ENCODE assay signal across 2 cellular contexts in the genomic region with DNA sequence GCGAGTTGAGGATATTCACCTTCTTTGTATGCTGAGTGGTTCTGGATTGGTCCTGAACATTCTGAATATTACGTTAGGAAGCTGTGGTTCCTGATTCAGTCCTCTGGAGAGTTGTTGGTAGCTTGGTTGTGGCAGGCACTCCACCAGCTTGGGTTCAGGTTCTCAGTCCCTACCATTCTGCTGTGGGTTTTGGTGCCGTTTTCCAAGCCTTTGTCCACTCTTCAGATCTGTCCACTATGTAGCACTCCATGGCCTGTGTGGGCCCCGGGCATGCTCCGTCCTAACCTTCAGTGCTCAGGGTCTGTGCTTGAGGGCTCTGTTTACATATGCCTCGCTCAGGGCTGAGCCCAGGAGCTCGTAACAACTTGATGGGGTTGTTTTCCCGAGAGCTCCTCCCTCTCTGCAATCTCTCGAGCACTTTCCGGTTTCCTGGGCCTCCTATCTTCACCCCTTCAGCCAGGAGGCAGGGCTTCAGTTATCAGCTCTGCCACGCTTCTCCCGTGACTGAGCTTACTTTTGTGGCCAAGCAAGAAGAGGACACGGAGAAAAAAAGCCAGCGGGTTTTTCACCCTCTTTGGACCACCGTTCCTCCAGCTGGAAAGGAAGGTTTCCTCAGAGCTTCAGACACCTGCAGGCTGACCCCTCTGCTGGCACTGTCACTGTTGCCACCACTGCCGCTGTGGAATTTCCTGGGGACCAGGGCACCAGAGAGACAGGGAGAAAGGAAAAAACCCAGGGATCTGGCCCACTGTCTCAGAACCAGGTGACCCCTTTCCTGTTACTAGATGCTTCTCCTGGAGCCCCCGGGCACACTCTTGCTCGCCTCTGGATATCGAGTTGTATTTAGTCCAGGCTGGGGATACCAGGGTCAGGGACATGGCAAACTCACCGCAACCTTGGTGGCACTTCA.
A peak's percentile ranks its signal among the peaks of the same experiment; 100 is the strongest.
TF ChIP-seq lines count a peak whose summit lies in the region.

No MANE protein-coding gene starts in this region.

TF ChIP-seq in HEK293, 187 proteins besides CTCF, POLR2A, EP300 and RAD21 (continued from another document):
- TF ChIP-seq KLF7 (tag by site-specific recombination; IDR thresholded peaks at IDR 0.05; ENCODE audit: borderline replicate concordance) (no peak), ZFP3 (tag by site-specific recombination; IDR thresholded peaks at IDR 0.05; ENCODE audit: low read depth) (no peak), TRIM28 (IDR thresholded peaks at IDR 0.05; ENCODE audit: borderline replicate concordance, low read length) (peak; percentile 60; the same call in 1 of the 2 replicates), ZNF426 (tag by site-specific recombination; IDR thresholded peaks at IDR 0.05) (no peak), KLF9 (tag by site-specific recombination; IDR thresholded peaks at IDR 0.05; ENCODE audit: low read depth) (no peak), PATZ1 (tag by site-specific recombination; IDR thresholded peaks at IDR 0.05) (no peak), FEZF1 (tag by site-specific recombination; IDR thresholded peaks at IDR 0.05) (no peak), ZNF292 (tag by site-specific recombination; IDR thresholded peaks at IDR 0.05; ENCODE audit: borderline replicate concordance, low read depth) (no peak), ZNF692 (tag by site-specific recombination; IDR thresholded peaks at IDR 0.05) (peak; percentile 77), GLIS1 (tag by site-specific recombination; IDR thresholded peaks at IDR 0.05) (no peak), ZNF112 (tag by site-specific recombination; IDR thresholded peaks at IDR 0.05) (no peak), GLI2 (tag by site-specific recombination; IDR thresholded peaks at IDR 0.05; ENCODE audit: borderline replicate concordance, low read depth) (no peak)
- TF ChIP-seq, protein P1, sequence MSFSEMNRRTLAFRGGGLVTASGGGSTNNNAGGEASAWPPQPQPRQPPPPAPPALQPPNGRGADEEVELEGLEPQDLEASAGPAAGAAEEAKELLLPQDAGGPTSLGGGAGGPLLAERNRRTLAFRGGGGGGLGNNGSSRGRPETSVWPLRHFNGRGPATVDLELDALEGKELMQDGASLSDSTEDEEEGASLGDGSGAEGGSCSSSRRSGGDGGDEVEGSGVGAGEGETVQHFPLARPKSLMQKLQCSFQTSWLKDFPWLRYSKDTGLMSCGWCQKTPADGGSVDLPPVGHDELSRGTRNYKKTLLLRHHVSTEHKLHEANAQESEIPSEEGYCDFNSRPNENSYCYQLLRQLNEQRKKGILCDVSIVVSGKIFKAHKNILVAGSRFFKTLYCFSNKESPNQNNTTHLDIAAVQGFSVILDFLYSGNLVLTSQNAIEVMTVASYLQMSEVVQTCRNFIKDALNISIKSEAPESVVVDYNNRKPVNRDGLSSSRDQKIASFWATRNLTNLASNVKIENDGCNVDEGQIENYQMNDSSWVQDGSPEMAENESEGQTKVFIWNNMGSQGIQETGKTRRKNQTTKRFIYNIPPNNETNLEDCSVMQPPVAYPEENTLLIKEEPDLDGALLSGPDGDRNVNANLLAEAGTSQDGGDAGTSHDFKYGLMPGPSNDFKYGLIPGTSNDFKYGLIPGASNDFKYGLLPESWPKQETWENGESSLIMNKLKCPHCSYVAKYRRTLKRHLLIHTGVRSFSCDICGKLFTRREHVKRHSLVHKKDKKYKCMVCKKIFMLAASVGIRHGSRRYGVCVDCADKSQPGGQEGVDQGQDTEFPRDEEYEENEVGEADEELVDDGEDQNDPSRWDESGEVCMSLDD (tag by site-specific recombination; IDR thresholded peaks at IDR 0.05), result no peak

TF ChIP-seq in K562, 482 proteins besides CTCF, POLR2A, EP300 and RAD21 (continued from another document and continues in another):
- TF ChIP-seq, protein P2, sequence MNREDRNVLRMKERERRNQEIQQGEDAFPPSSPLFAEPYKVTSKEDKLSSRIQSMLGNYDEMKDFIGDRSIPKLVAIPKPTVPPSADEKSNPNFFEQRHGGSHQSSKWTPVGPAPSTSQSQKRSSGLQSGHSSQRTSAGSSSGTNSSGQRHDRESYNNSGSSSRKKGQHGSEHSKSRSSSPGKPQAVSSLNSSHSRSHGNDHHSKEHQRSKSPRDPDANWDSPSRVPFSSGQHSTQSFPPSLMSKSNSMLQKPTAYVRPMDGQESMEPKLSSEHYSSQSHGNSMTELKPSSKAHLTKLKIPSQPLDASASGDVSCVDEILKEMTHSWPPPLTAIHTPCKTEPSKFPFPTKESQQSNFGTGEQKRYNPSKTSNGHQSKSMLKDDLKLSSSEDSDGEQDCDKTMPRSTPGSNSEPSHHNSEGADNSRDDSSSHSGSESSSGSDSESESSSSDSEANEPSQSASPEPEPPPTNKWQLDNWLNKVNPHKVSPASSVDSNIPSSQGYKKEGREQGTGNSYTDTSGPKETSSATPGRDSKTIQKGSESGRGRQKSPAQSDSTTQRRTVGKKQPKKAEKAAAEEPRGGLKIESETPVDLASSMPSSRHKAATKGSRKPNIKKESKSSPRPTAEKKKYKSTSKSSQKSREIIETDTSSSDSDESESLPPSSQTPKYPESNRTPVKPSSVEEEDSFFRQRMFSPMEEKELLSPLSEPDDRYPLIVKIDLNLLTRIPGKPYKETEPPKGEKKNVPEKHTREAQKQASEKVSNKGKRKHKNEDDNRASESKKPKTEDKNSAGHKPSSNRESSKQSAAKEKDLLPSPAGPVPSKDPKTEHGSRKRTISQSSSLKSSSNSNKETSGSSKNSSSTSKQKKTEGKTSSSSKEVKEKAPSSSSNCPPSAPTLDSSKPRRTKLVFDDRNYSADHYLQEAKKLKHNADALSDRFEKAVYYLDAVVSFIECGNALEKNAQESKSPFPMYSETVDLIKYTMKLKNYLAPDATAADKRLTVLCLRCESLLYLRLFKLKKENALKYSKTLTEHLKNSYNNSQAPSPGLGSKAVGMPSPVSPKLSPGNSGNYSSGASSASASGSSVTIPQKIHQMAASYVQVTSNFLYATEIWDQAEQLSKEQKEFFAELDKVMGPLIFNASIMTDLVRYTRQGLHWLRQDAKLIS (CRISPR knock-in tag; IDR thresholded peaks at IDR 0.05), result peak; percentile 9; the same call in 1 of the 2 replicates
- TF ChIP-seq, protein P3, sequence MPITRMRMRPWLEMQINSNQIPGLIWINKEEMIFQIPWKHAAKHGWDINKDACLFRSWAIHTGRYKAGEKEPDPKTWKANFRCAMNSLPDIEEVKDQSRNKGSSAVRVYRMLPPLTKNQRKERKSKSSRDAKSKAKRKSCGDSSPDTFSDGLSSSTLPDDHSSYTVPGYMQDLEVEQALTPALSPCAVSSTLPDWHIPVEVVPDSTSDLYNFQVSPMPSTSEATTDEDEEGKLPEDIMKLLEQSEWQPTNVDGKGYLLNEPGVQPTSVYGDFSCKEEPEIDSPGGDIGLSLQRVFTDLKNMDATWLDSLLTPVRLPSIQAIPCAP (CRISPR knock-in tag; IDR thresholded peaks at IDR 0.05; ENCODE audit: borderline replicate concordance), result 0 out of 2 replicates have a peak, but pooled peaks have one; percentile 55
- 0 out of 4 replicates have a peak, but pooled peaks have one; percentile 11 to 21 for TF ChIP-seq ETV6 (IDR thresholded peaks at IDR 0.05; ENCODE audit: borderline replicate concordance in 1 of 2, low read depth in 2 of 2, low read length in 1 of 2)
- TF ChIP-seq ETV6 (CRISPR knock-in tag; IDR thresholded peaks at IDR 0.05; ENCODE audit: borderline replicate concordance), result no peak
- TF ChIP-seq KHSRP (IDR thresholded peaks at IDR 0.05), result 0 out of 2 replicates have a peak, but pooled peaks have one; percentile 47
- no peak for TF ChIP-seq SMARCB1 (IDR thresholded peaks at IDR 0.05; ENCODE audit: insufficient read length, low read depth)
- peak; percentile 27; the same call in 1 of the 2 replicates for TF ChIP-seq MAX (CRISPR knock-in tag; IDR thresholded peaks at IDR 0.05)
- TF ChIP-seq NFIC (IDR thresholded peaks at IDR 0.05), result peak; percentile 84
- 0 out of 2 replicates have a peak, but pooled peaks have one; percentile 37 for TF ChIP-seq ZNF444 (CRISPR knock-in tag; IDR thresholded peaks at IDR 0.05)
- TF ChIP-seq FOXM1 (IDR thresholded peaks at IDR 0.05; ENCODE audit: low read depth), result peak; percentile 85
- TF ChIP-seq FOXM1 (CRISPR knock-in tag; IDR thresholded peaks at IDR 0.05; ENCODE audit: low read depth), result no peak
- peak; percentile 83 to 97 for TF ChIP-seq RCOR1 (IDR thresholded peaks at IDR 0.05; ENCODE audit: borderline replicate concordance in 1 of 2, low read depth in 2 of 2, low read length in 2 of 2)
- 0 out of 2 replicates have a peak, but pooled peaks have one; percentile 40 for TF ChIP-seq CLOCK (CRISPR knock-in tag; IDR thresholded peaks at IDR 0.05; ENCODE audit: borderline replicate concordance)
- peak; percentile 74 for TF ChIP-seq NFRKB (IDR thresholded peaks at IDR 0.05; ENCODE audit: low read depth)
- TF ChIP-seq, protein P4, sequence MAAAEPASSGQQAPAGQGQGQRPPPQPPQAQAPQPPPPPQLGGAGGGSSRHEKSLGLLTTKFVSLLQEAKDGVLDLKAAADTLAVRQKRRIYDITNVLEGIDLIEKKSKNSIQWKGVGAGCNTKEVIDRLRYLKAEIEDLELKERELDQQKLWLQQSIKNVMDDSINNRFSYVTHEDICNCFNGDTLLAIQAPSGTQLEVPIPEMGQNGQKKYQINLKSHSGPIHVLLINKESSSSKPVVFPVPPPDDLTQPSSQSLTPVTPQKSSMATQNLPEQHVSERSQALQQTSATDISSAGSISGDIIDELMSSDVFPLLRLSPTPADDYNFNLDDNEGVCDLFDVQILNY (CRISPR knock-in tag; IDR thresholded peaks at IDR 0.05), result no peak
- TF ChIP-seq SRSF3 (IDR thresholded peaks at IDR 0.05; ENCODE audit: insufficient read depth, low read length), result 0 out of 2 replicates have a peak, but pooled peaks have one; percentile 85
- TF ChIP-seq, protein P5, sequence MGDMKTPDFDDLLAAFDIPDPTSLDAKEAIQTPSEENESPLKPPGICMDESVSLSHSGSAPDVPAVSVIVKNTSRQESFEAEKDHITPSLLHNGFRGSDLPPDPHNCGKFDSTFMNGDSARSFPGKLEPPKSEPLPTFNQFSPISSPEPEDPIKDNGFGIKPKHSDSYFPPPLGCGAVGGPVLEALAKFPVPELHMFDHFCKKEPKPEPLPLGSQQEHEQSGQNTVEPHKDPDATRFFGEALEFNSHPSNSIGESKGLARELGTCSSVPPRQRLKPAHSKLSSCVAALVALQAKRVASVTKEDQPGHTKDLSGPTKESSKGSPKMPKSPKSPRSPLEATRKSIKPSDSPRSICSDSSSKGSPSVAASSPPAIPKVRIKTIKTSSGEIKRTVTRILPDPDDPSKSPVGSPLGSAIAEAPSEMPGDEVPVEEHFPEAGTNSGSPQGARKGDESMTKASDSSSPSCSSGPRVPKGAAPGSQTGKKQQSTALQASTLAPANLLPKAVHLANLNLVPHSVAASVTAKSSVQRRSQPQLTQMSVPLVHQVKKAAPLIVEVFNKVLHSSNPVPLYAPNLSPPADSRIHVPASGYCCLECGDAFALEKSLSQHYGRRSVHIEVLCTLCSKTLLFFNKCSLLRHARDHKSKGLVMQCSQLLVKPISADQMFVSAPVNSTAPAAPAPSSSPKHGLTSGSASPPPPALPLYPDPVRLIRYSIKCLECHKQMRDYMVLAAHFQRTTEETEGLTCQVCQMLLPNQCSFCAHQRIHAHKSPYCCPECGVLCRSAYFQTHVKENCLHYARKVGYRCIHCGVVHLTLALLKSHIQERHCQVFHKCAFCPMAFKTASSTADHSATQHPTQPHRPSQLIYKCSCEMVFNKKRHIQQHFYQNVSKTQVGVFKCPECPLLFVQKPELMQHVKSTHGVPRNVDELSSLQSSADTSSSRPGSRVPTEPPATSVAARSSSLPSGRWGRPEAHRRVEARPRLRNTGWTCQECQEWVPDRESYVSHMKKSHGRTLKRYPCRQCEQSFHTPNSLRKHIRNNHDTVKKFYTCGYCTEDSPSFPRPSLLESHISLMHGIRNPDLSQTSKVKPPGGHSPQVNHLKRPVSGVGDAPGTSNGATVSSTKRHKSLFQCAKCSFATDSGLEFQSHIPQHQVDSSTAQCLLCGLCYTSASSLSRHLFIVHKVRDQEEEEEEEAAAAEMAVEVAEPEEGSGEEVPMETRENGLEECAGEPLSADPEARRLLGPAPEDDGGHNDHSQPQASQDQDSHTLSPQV (IDR thresholded peaks at IDR 0.05), result no peak
- peak; percentile 97 for TF ChIP-seq ETV1 (tag; conservative IDR thresholded peaks at IDR 0.05; ENCODE audit: low read depth)
- TF ChIP-seq KAT7 (CRISPR knock-in tag; IDR thresholded peaks at IDR 0.05; ENCODE audit: borderline replicate concordance), result 0 out of 2 replicates have a peak, but pooled peaks have one; percentile 94
- TF ChIP-seq LARP7 (IDR thresholded peaks at IDR 0.05), result no peak
- no peak for TF ChIP-seq GTF2F1 (IDR thresholded peaks at IDR 0.05; ENCODE audit: low read depth, low read length)
- no peak for TF ChIP-seq ZNF143 (CRISPR knock-in tag; IDR thresholded peaks at IDR 0.05)
- peak; percentile 66 for TF ChIP-seq MBD2 (IDR thresholded peaks at IDR 0.05; ENCODE audit: borderline replicate concordance, low read depth)
- no peak for TF ChIP-seq FOS (IDR thresholded peaks at IDR 0.05; ENCODE audit: extremely low read depth, insufficient read length)
- TF ChIP-seq POLR2B (IDR thresholded peaks at IDR 0.05; ENCODE audit: low read depth, partially characterized antibody), result peak; percentile 90
- no peak for TF ChIP-seq OTX1 (CRISPR knock-in tag; IDR thresholded peaks at IDR 0.05)
- TF ChIP-seq NR4A1 (CRISPR knock-in tag; IDR thresholded peaks at IDR 0.05), result no peak
- TF ChIP-seq NR4A1 (tag; IDR thresholded peaks at IDR 0.05), result peak; percentile 23; the same call in 1 of the 2 replicates
- TF ChIP-seq, protein P6, sequence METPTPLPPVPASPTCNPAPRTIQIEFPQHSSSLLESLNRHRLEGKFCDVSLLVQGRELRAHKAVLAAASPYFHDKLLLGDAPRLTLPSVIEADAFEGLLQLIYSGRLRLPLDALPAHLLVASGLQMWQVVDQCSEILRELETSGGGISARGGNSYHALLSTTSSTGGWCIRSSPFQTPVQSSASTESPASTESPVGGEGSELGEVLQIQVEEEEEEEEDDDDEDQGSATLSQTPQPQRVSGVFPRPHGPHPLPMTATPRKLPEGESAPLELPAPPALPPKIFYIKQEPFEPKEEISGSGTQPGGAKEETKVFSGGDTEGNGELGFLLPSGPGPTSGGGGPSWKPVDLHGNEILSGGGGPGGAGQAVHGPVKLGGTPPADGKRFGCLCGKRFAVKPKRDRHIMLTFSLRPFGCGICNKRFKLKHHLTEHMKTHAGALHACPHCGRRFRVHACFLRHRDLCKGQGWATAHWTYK (CRISPR knock-in tag; IDR thresholded peaks at IDR 0.05), result peak; percentile 99
- TF ChIP-seq PML (IDR thresholded peaks at IDR 0.05; ENCODE audit: low read length), result peak; percentile 85
- TF ChIP-seq SMAD1 (IDR thresholded peaks at IDR 0.05; ENCODE audit: low read depth, low read length, partially characterized antibody), result peak; percentile 78
